ENCODE assay signal across 12 cellular contexts in the genomic region with DNA sequence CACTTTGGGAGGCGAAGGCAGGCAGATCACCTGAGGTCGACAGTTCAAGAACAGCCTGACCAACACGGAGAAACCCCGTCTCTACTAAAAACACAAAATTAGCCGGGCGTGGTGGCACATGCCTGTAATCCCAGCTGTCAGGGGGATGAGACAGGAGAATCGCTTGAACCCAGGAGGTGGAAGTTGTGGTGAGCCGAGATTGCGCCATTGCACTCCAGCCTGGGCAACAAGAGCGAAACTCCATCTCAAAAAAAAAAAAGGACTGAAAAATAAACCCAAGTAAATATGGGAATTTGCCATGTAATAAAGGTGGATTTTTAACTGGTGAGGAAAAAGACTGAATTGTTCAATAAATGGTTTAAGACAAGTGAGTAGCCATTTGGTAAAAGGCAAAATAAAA. TPM values are rescaled to one million over a fixed set of nuclear protein-coding genes. Genes with fewer than 3 reads are reported as not detected.
DNase-seq lines count a peak whose midpoint lies in the region; ATAC-seq and TF ChIP-seq lines count a peak whose summit lies in the region.
"Not testable (repeated sequence)": the region's sequence is repeated elsewhere in the genome, so short reads cannot be mapped to it uniquely, and the experiment has no call there.
"Had no signal": no experiment of that assay in that cellular context is flagged by ENCODE, and none has a peak within 500 bp of the region (broad histone marks: within the 10 kb centered on the region; RNA-seq: fewer than 3 reads in every experiment).

No MANE protein-coding gene starts in this region.

- intact Hi-C loops in spleen (cut with DNase I; ENCODE audit: low total_unique reads), result not testable (repeated sequence)

- not testable (repeated sequence) for ATAC-seq in WTC11; central memory CD8-positive, alpha-beta T cell (replicated peaks; ENCODE audit: extremely low read depth, poor library complexity, severe bottlenecking)

- POLR2A ChIA-PET in WTC11 (lab: Charles Lee), result not testable (repeated sequence)

- H3K9ac ChIP-seq in BLaER1 treated with 17β-estradiol and CSF1 and Interleukin-3, amounts not matched to agents 10 nM and 100 nM, result peak overlapping the region in 5 of 11 experiments; percentile 1 to 53 (median 33); a peak in 6 of 22 replicates

- DNase-seq in KBM-7 (peak; percentile 42), NB4 (ENCODE audit: low read depth) (peak; percentile 30), spleen (peak; percentile 80)
- not testable (repeated sequence) for DNase-seq in WTC11 (ENCODE audit: low spot score); central memory CD8-positive, alpha-beta T cell (ENCODE audit: low spot score in 2 of 2); mesothelial cell of epicardium (ENCODE audit: low spot score in 2 of 2, unreplicated experiment in 2 of 2)

- CTCF ChIA-PET in WTC11 (lab: Charles Lee), result not testable (repeated sequence)

- peaks cover 0 to 95% (median 27%) of the 10 kb centered on the region in 11 experiments; a peak in 14 of 22 replicates for H4K20me1 ChIP-seq in BLaER1 treated with 17β-estradiol and CSF1 and Interleukin-3, amounts not matched to agents 10 nM and 100 nM

- not testable (repeated sequence) for TF ChIP-seq POLR2A in NB4 (IDR thresholded peaks at IDR 0.05; ENCODE audit: extremely low read depth, insufficient read length); spleen (IDR thresholded peaks at IDR 0.05)

- H3K4me2 ChIP-seq in BLaER1 treated with 17β-estradiol and CSF1 and Interleukin-3, amounts not matched to agents 10 nM and 100 nM, result peak overlapping the region in 10 of 11 experiments; percentile 38 to 93 (median 74); a peak in 18 of 22 replicates

- not testable (repeated sequence) for H3K4me1 Mint-ChIP-seq in WTC11, mesothelial cell of epicardium
- peaks cover 50% of the 10 kb centered on the region for H3K4me1 Mint-ChIP-seq in central memory CD8-positive, alpha-beta T cell

- H3K27me3 ChIP-seq in BLaER1 treated with 17β-estradiol and CSF1 and Interleukin-3, amounts not matched to agents 10 nM and 100 nM; spleen (replicated peaks in 1 of 7): not testable (repeated sequence)

- H3K27ac Mint-ChIP-seq in WTC11 (peak overlapping the region; percentile 41; the same call in 1 of the 2 replicates), mesothelial cell of epicardium (peak overlapping the region; percentile 12)
- H3K27ac Mint-ChIP-seq in central memory CD8-positive, alpha-beta T cell (ENCODE audit: low read depth), result peak overlapping the region; percentile 59

- peaks cover 41 to 99% (median 96%) of the 10 kb centered on the region in 10 experiments for H3K4me1 ChIP-seq in BLaER1 treated with 17β-estradiol and CSF1 and Interleukin-3, amounts not matched to agents 10 nM and 100 nM
- H3K4me1 ChIP-seq in spleen, result peaks cover 22 to 100% (median 83%) of the 10 kb centered on the region in 6 donors

- not testable (repeated sequence) for H3K4me3 Mint-ChIP-seq in WTC11; central memory CD8-positive, alpha-beta T cell; mesothelial cell of epicardium

- H3K27me3 Mint-ChIP-seq in WTC11 (ENCODE audit: low read depth); central memory CD8-positive, alpha-beta T cell; mesothelial cell of epicardium (ENCODE audit: low read depth): not testable (repeated sequence)

- H3K36me3 Mint-ChIP-seq in WTC11, mesothelial cell of epicardium: not testable (repeated sequence)
- peaks cover 16% of the 10 kb centered on the region for H3K36me3 Mint-ChIP-seq in central memory CD8-positive, alpha-beta T cell (ENCODE audit: insufficient read depth)

- H3K36me3 ChIP-seq in BLaER1 treated with 17β-estradiol and CSF1 and Interleukin-3, amounts not matched to agents 10 nM and 100 nM, result peaks cover 0 to 60% (median 26%) of the 10 kb centered on the region in 11 experiments; a peak in 17 of 22 replicates
- not testable (repeated sequence) for H3K36me3 ChIP-seq in spleen

- H3K4me3 ChIP-seq in BLaER1 treated with 17β-estradiol and CSF1 and Interleukin-3, amounts not matched to agents 10 nM and 100 nM, result peak overlapping the region in 1 of 10 experiments; percentile 15; a peak in 1 of 20 replicates
- H3K4me3 ChIP-seq in NB4 (ENCODE audit: low read depth, low read length), result peak overlapping the region; percentile 25
- not testable (repeated sequence) for H3K4me3 ChIP-seq in spleen

- H3K27ac ChIP-seq in BLaER1 treated with 17β-estradiol and CSF1 and Interleukin-3, amounts not matched to agents 10 nM and 100 nM, result peak overlapping the region in 9 of 11 experiments; percentile 34 to 91 (median 70); a peak in 16 of 22 replicates
- H3K27ac ChIP-seq in spleen, result peak overlapping the region in 3 of 8 donors; percentile 55 to 72 (median 67)

- H3K9me3 Mint-ChIP-seq in WTC11; central memory CD8-positive, alpha-beta T cell; mesothelial cell of epicardium: not testable (repeated sequence)

- in situ Hi-C loops in KBM-7 (cut with MboI; ENCODE audit: low pct_unique_long_range_greater_than_20kb, low sequenced_read_pairs), result not testable (repeated sequence)

- WGBS in spleen, 5 donors, result 50 to 85% (median 62%) methylated on average over 10 of the region's 10 CpGs

- not testable (repeated sequence) for H3K9me3 ChIP-seq in BLaER1 treated with 17β-estradiol and CSF1 and Interleukin-3, amounts not matched to agents 10 nM and 100 nM (replicated peaks in 1 of 11); spleen

- TF ChIP-seq CTCF in NB4 (IDR thresholded peaks at IDR 0.05; ENCODE audit: low read depth, low read length); WTC11 (IDR thresholded peaks at IDR 0.05); mesothelial cell of epicardium (IDR thresholded peaks at IDR 0.05; ENCODE audit: unreplicated experiment); spleen (IDR thresholded peaks at IDR 0.05 in 8 of 11, conservative IDR thresholded peaks at IDR 0.05 in 3 of 11): not testable (repeated sequence)

RNA-seq across cellular contexts. Expression of a gene that starts 11.3 kb away (rescaled TPM):
- total RNA-seq in WTC11 (2021) (72.1 to 86.9 TPM (median 79.2 TPM) in 3 replicates), mesothelial cell of epicardium (79.8 to 88.7 TPM (median 86.5 TPM) in 3 replicates), spleen (100 to 1,000 TPM in 1 of 7 donors, 10 to 100 TPM in 6; 78.5 to 105 (median 98.0) TPM)
- polyA plus RNA-seq in spleen, result 10 to 100 TPM; 17.5 to 28.0 (median 25.7) TPM

RNA-seq across cellular contexts. Expression of a gene that starts 40.4 kb away (rescaled TPM):
- 0.63 to 1.3 TPM (median 0.85 TPM) in 3 replicates for total RNA-seq in WTC11 (2021)
- total RNA-seq in mesothelial cell of epicardium, result 0.75 to 1.1 TPM (median 1.0 TPM) in 3 replicates
- 1 to 10 TPM in 6 of 7 donors, under 1 TPM in 1; 0.94 to 1.9 (median 1.4) TPM for total RNA-seq in spleen
- 1 to 10 TPM; 1.3 to 4.3 (median 1.4) TPM for polyA plus RNA-seq in spleen
- total RNA-seq: A673; CD4-positive, alpha-beta memory T cell; Daoy; GM23248; H4 had no signal
- polyA plus RNA-seq: CD4-positive, alpha-beta memory T cell had no signal
